14 cellular contexts compared by ENCODE assay signal in genomic region chr6:10609038-10609437, GRCh38.
DNase-seq lines count a peak whose midpoint lies in the region; ATAC-seq and TF ChIP-seq lines count a peak whose summit lies in the region.
"Had no signal": no experiment of that assay in that cellular context is flagged by ENCODE, and none has a peak within 500 bp of the region (broad histone marks: within the 10 kb centered on the region; RNA-seq: fewer than 3 reads in every experiment).

No MANE protein-coding gene starts in this region.

- no peaks in the 10 kb centered on the region for H3K36me3 ChIP-seq in left ventricle myocardium inferior
- no peaks in the 10 kb centered on the region for H3K36me3 ChIP-seq in sigmoid colon
- H3K36me3 ChIP-seq in adrenal gland (replicated peaks in 1 of 2): no peaks in the 10 kb centered on the region

- no peak for TF ChIP-seq CTCF in left ventricle myocardium inferior (IDR thresholded peaks at IDR 0.05; ENCODE audit: borderline replicate concordance)
- no peak for TF ChIP-seq CTCF in endothelial cell (IDR thresholded peaks at IDR 0.05; ENCODE audit: unreplicated experiment)
- TF ChIP-seq CTCF in sigmoid colon (IDR thresholded peaks at IDR 0.05): no peak
- no peak for TF ChIP-seq CTCF in adrenal gland (IDR thresholded peaks at IDR 0.05)

- H3K27ac ChIP-seq in left ventricle myocardium inferior (replicated peaks): peak overlapping the region; percentile 86
- peak overlapping the region; percentile 57 to 80 (median 70) for H3K27ac ChIP-seq in sigmoid colon
- H3K27ac ChIP-seq in adrenal gland: no peak overlapping the region
- H3K27ac ChIP-seq: GM23248 had no signal

- H3K4me3 Mint-ChIP-seq in endothelial cell (ENCODE audit: unreplicated experiment): peak overlapping the region; percentile 45
- H3K4me3 Mint-ChIP-seq: B cell; CD4-positive, alpha-beta memory T cell had no signal

- H3K27ac Mint-ChIP-seq in endothelial cell (ENCODE audit: unreplicated experiment): no peak overlapping the region
- H3K27ac Mint-ChIP-seq: B cell; CD4-positive, alpha-beta memory T cell had no signal

- no peaks in the 10 kb centered on the region for H3K9me3 Mint-ChIP-seq in endothelial cell (ENCODE audit: unreplicated experiment)

- peaks cover 8% of the 10 kb centered on the region for H3K9me3 ChIP-seq in left ventricle myocardium inferior (replicated peaks)
- H3K9me3 ChIP-seq in sigmoid colon: no peaks in the 10 kb centered on the region
- H3K9me3 ChIP-seq in adrenal gland (replicated peaks in 1 of 3): no peaks in the 10 kb centered on the region

- H3K4me1 ChIP-seq in left ventricle myocardium inferior: peaks cover 61% of the 10 kb centered on the region
- H3K4me1 ChIP-seq in sigmoid colon: peaks cover 0 to 53% (median 43%) of the 10 kb centered on the region in 4 donors
- no peaks in the 10 kb centered on the region for H3K4me1 ChIP-seq in adrenal gland (replicated peaks in 1 of 2)

- peaks cover 7% of the 10 kb centered on the region for H3K27me3 Mint-ChIP-seq in endothelial cell (ENCODE audit: unreplicated experiment)
- H3K27me3 Mint-ChIP-seq: B cell; CD4-positive, alpha-beta memory T cell had no signal

- H3K27me3 ChIP-seq in left ventricle myocardium inferior (ENCODE audit: low read depth) (no peaks in the 10 kb centered on the region), sigmoid colon (no peaks in the 10 kb centered on the region), adrenal gland (no peaks in the 10 kb centered on the region)

- peaks cover 17% of the 10 kb centered on the region for H3K36me3 Mint-ChIP-seq in endothelial cell (ENCODE audit: low read depth, unreplicated experiment)

- WGBS in sigmoid colon, 2 donors: 96% methylated on average over 1 of the region's 1 CpG
- 93 to 94% (median 94%) methylated on average over 1 of the region's 1 CpG for WGBS in adrenal gland, 4 donors

- H3K4me3 ChIP-seq in left ventricle myocardium inferior: no peak overlapping the region
- H3K4me3 ChIP-seq in sigmoid colon: no peak overlapping the region
- no peak overlapping the region for H3K4me3 ChIP-seq in adrenal gland
- H3K4me3 ChIP-seq: GM23248 had no signal

- H3K4me1 Mint-ChIP-seq in endothelial cell (ENCODE audit: unreplicated experiment): peaks cover 6% of the 10 kb centered on the region
- H3K4me1 Mint-ChIP-seq: CD4-positive, alpha-beta memory T cell had no signal

- intact Hi-C loops in left ventricle myocardium inferior (cut with micrococcal nuclease) (no loop called here), cardiac septum (cut with DNase I) (no loop called here), sigmoid colon (cut with DNase I) (loop anchor here (10.0 kb wide), 1 partner anchor 116 kb away; the partner anchor contains the start of gene TMEM14C), adrenal gland (cut with DNase I) (no loop called here)

- no peak for TF ChIP-seq EP300 in sigmoid colon (IDR thresholded peaks at IDR 0.05)

- TF ChIP-seq POLR2A in sigmoid colon (IDR thresholded peaks at IDR 0.05) (no peak), adrenal gland (IDR thresholded peaks at IDR 0.05) (no peak)

- no peak for ATAC-seq in HG03442 (IDR thresholded peaks at IDR 0.05; ENCODE audit: unreplicated experiment)
- ATAC-seq in HG03571 (IDR thresholded peaks at IDR 0.05; ENCODE audit: unreplicated experiment): no peak
- ATAC-seq: HCT116 had no signal

- DNase-seq in left ventricle myocardium inferior (no peak), cardiac septum (ENCODE audit: low spot score) (no peak), endothelial cell (ENCODE audit: low spot score) (no peak), sigmoid colon (no peak), adrenal gland (no peak)
- DNase-seq: C1 segment of cervical spinal cord; CD4-positive, alpha-beta memory T cell; DMS79 treated with DMSO at 0.1 percent for 48 hours; EL; GM23248 had no signal

Comparison
In these comparisons a context has a peak if more than half of its experiments do, and no peak if none do; other contexts are left out.
1. H3K27ac ChIP-seq: peak in left ventricle myocardium inferior (single experiment) and sigmoid colon (4 of 4); none in adrenal gland (0 of 5).